1 cellular context compared by ENCODE assay signal in the genomic region with DNA sequence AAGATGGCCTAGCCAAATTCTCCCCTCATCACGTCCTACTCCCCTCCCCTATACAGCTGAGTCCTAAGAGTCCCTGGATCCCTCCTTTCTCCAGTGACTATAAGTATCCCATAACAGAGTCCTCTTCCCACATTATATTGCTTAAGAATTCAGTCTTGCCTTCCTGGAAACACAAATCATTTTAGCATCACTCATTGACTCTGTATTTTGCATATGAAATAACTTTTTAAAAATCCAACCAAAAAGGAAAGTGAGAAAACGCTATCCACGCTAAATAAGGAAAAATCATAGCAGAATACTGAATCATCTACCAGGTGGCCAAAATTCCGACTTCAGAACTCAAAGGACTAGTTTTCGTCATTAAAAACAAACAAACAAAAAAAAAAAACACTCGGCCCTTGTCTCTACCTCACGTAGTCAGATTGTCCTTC.
A peak's percentile ranks its signal among the peaks of the same experiment; 100 is the strongest.
TF ChIP-seq lines count a peak whose summit lies in the region.

No MANE protein-coding gene starts in this region.

TF ChIP-seq in K562, 482 proteins besides CTCF, POLR2A, EP300 and RAD21 (continued from another document):
- TF ChIP-seq, protein P1, sequence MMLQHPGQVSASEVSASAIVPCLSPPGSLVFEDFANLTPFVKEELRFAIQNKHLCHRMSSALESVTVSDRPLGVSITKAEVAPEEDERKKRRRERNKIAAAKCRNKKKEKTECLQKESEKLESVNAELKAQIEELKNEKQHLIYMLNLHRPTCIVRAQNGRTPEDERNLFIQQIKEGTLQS (IDR thresholded peaks at IDR 0.05), result no peak
- TF ChIP-seq, protein P1 (CRISPR knock-in tag; conservative IDR thresholded peaks at IDR 0.05), result no peak
- TF ChIP-seq, protein P2, sequence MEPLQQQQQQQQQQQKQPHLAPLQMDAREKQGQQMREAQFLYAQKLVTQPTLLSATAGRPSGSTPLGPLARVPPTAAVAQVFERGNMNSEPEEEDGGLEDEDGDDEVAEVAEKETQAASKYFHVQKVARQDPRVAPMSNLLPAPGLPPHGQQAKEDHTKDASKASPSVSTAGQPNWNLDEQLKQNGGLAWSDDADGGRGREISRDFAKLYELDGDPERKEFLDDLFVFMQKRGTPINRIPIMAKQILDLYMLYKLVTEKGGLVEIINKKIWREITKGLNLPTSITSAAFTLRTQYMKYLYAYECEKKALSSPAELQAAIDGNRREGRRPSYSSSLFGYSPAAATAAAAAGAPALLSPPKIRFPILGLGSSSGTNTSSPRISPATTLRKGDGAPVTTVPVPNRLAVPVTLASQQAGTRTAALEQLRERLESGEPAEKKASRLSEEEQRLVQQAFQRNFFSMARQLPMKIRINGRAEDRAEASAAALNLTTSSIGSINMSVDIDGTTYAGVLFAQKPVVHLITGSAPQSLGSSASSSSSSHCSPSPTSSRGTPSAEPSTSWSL (CRISPR knock-in tag; IDR thresholded peaks at IDR 0.05; ENCODE audit: borderline replicate concordance), result no peak
- TF ChIP-seq SRSF7 (optimal IDR thresholded peaks at IDR 0.05; ENCODE audit: low read depth, low read length) (no peak), MYNN (IDR thresholded peaks at IDR 0.05) (no peak), MYNN (CRISPR knock-in tag; IDR thresholded peaks at IDR 0.05) (no peak), BACH1 (tag; IDR thresholded peaks at IDR 0.05) (0 out of 2 replicates have a peak, but pooled peaks have one; percentile 10), MEIS2 (IDR thresholded peaks at IDR 0.05; ENCODE audit: partially characterized antibody) (peak; percentile 6)
